8 cellular contexts compared by ENCODE assay signal in genomic region chr6:53309059-53309896, GRCh38. TPM values are rescaled to one million over a fixed set of nuclear protein-coding genes. Genes with fewer than 3 reads are reported as not detected.
DNase-seq lines count a peak whose midpoint lies in the region; FAIRE-seq and TF ChIP-seq lines count a peak whose summit lies in the region.

No MANE protein-coding gene starts in this region.

- H3K9me3 Mint-ChIP-seq in activated CD4-positive, alpha-beta T cell treated with anti-CD3 and anti-CD28 coated beads, Interleukin-2, amount 10 ng/mL, durations not matched to agents 7 days and 5 days: no peaks in the 10 kb centered on the region
- H3K9me3 Mint-ChIP-seq in HFFc6: peaks cover 6% of the 10 kb centered on the region; the same call in 1 of the 2 replicates
- H3K9me3 Mint-ChIP-seq in osteocyte (ENCODE audit: unreplicated experiment): no peaks in the 10 kb centered on the region

- peaks cover 79% of the 10 kb centered on the region for H3K4me1 Mint-ChIP-seq in activated CD4-positive, alpha-beta T cell treated with anti-CD3 and anti-CD28 coated beads, Interleukin-2, amount 10 ng/mL, durations not matched to agents 7 days and 5 days
- H3K4me1 Mint-ChIP-seq in HFFc6 (ENCODE audit: low read depth) (peaks cover 82% of the 10 kb centered on the region), osteocyte (ENCODE audit: unreplicated experiment) (peaks cover 65% of the 10 kb centered on the region)

- no peak overlapping the region for H3K4me3 Mint-ChIP-seq in activated CD4-positive, alpha-beta T cell treated with anti-CD3 and anti-CD28 coated beads, Interleukin-2, amount 10 ng/mL, durations not matched to agents 7 days and 5 days
- H3K4me3 Mint-ChIP-seq in HFFc6 (no peak overlapping the region; the same call in 1 of the 2 replicates), osteocyte (ENCODE audit: unreplicated experiment) (no peak overlapping the region)

- peak; percentile 22 for DNase-seq in activated CD4-positive, alpha-beta T cell treated with anti-CD3 and anti-CD28 coated beads, Interleukin-2, amount 10 ng/mL, durations not matched to agents 7 days and 5 days
- DNase-seq in activated CD4-positive, alpha-beta T cell treated with anti-CD3 and anti-CD28 coated beads for 4 hours: no peak
- DNase-seq in HFFc6 (peak; percentile 38), NCI-H146 (lab: John Stamatoyannopoulos, UW) (peak; percentile 91), bronchial epithelial cell (ENCODE audit: low read depth) (peak; percentile 40), osteocyte (ENCODE audit: extremely low spot score, unreplicated experiment) (no peak), midbrain (lab: John Stamatoyannopoulos, UW) (no peak)
- no peak for DNase-seq in effector CD8-positive, alpha-beta T cell (lab: John Stamatoyannopoulos, UW)

- no peak for FAIRE-seq in bronchial epithelial cell (lab: Jason Lieb, UNC)

- H3K27me3 Mint-ChIP-seq in activated CD4-positive, alpha-beta T cell treated with anti-CD3 and anti-CD28 coated beads, Interleukin-2, amount 10 ng/mL, durations not matched to agents 7 days and 5 days: no peaks in the 10 kb centered on the region
- H3K27me3 Mint-ChIP-seq in HFFc6 (ENCODE audit: insufficient read depth) (no peaks in the 10 kb centered on the region), osteocyte (ENCODE audit: unreplicated experiment) (no peaks in the 10 kb centered on the region)

- POLR2A ChIA-PET in activated CD4-positive, alpha-beta T cell treated with anti-CD3 and anti-CD28 coated beads, Interleukin-2, amount 10 ng/mL, durations not matched to agents 7 days and 5 days (lab: Charles Lee): no interaction called here

- no peaks in the 10 kb centered on the region for H3K27me3 ChIP-seq in bronchial epithelial cell (ENCODE audit: control insufficient read depth, insufficient read depth, low read length)

- H3K36me3 ChIP-seq in bronchial epithelial cell (ENCODE audit: control insufficient read depth, insufficient read depth, low read length): no peaks in the 10 kb centered on the region

- H3K27ac Mint-ChIP-seq in activated CD4-positive, alpha-beta T cell treated with anti-CD3 and anti-CD28 coated beads, Interleukin-2, amount 10 ng/mL, durations not matched to agents 7 days and 5 days: no peak overlapping the region
- H3K27ac Mint-ChIP-seq in HFFc6: peak overlapping the region; percentile 62
- peak overlapping the region; percentile 55 for H3K27ac Mint-ChIP-seq in osteocyte (ENCODE audit: unreplicated experiment)

- H3K4me3 ChIP-seq in bronchial epithelial cell (ENCODE audit: low read depth, low read length): no peak overlapping the region

- TF ChIP-seq CTCF in HFFc6 (IDR thresholded peaks at IDR 0.05) (no peak), bronchial epithelial cell (IDR thresholded peaks at IDR 0.05; ENCODE audit: insufficient read depth, low read length, severe bottlenecking) (no peak), osteocyte (IDR thresholded peaks at IDR 0.05) (no peak)

- CTCF ChIA-PET in activated CD4-positive, alpha-beta T cell treated with anti-CD3 and anti-CD28 coated beads, Interleukin-2, amount 10 ng/mL, durations not matched to agents 7 days and 5 days (lab: Charles Lee): interaction anchor here (1.0 to 3.2 kb wide), 5 partner anchors 9 to 34 kb away, joined by 3 to 13 read pairs (median 4); no protein-coding TSS in a partner anchor

- H3K36me3 Mint-ChIP-seq in activated CD4-positive, alpha-beta T cell treated with anti-CD3 and anti-CD28 coated beads, Interleukin-2, amount 10 ng/mL, durations not matched to agents 7 days and 5 days (ENCODE audit: low read depth): peaks cover 28% of the 10 kb centered on the region
- peaks cover 9% of the 10 kb centered on the region for H3K36me3 Mint-ChIP-seq in HFFc6 (ENCODE audit: low read depth)
- H3K36me3 Mint-ChIP-seq in osteocyte (ENCODE audit: unreplicated experiment): no peaks in the 10 kb centered on the region

RNA-seq across cellular contexts. Expression of gene ELOVL5, which starts 39.5 kb away (rescaled TPM):
- total RNA-seq in activated CD4-positive, alpha-beta T cell treated with anti-CD3 and anti-CD28 coated beads, Interleukin-2, amount 10 ng/mL, durations not matched to agents 7 days and 5 days: 100 to 1,000 TPM; 124 to 152 TPM
- 100 to 1,000 TPM in 2 of 6 experiments, 10 to 100 TPM in 4; 82.0 to 104 (median 89.1) TPM for total RNA-seq in HFFc6 (2021; fragmentation: NEBNext Ultra II Directional; extraction: Animal tissue kit (Norgen Biotek cat#: 25700))
- total RNA-seq in bronchial epithelial cell (35.3 and 42.1 TPM in 2 replicates), osteocyte (88.8 and 89.4 TPM in 2 replicates)

Comparison
In these comparisons a context has a peak if more than half of its experiments do, and no peak if none do; other contexts are left out.
1. DNase-seq: peak in activated CD4-positive, alpha-beta T cell treated with anti-CD3 and anti-CD28 coated beads, Interleukin-2, amount 10 ng/mL, durations not matched to agents 7 days and 5 days (single experiment), HFFc6 (single experiment), NCI-H146 (single experiment) and bronchial epithelial cell (single experiment); none in activated CD4-positive, alpha-beta T cell treated with anti-CD3 and anti-CD28 coated beads for 4 hours (0 of 2), osteocyte (single experiment), midbrain (single experiment) and effector CD8-positive, alpha-beta T cell (single experiment).